25 cellular contexts compared by ENCODE assay signal in genomic region chr16:55179858-55180585, GRCh38.
DNase-seq lines count a peak whose midpoint lies in the region; ATAC-seq, FAIRE-seq and TF ChIP-seq lines count a peak whose summit lies in the region.
"Had no signal": no experiment of that assay in that cellular context is flagged by ENCODE, and none has a peak within 500 bp of the region (broad histone marks: within the 10 kb centered on the region; RNA-seq: fewer than 3 reads in every experiment).

No MANE protein-coding gene starts in this region.

- H3K4me3 ChIP-seq in neural progenitor cell: no peak overlapping the region
- H3K4me3 ChIP-seq: heart left ventricle, pancreas, sigmoid colon, tibial nerve had no signal

- POLR2A ChIA-PET in activated CD4-positive, alpha-beta T cell treated with anti-CD3 and anti-CD28 coated beads for 36 hours (lab: Charles Lee): no interaction called here

- no peak overlapping the region for H3K4me2 ChIP-seq in neural progenitor cell

- TF ChIP-seq CTCF in neural progenitor cell (IDR thresholded peaks at IDR 0.05) (no peak), omental fat pad (IDR thresholded peaks at IDR 0.05) (no peak)

- no peak for FAIRE-seq in GM19239 (lab: Jason Lieb, UNC)
- FAIRE-seq: colon, pancreas had no signal

- H3K36me3 Mint-ChIP-seq in neural progenitor cell: no peaks in the 10 kb centered on the region
- H3K36me3 Mint-ChIP-seq in activated CD4-positive, alpha-beta T cell treated with anti-CD3 and anti-CD28 coated beads for 36 hours (ENCODE audit: low read depth): no peaks in the 10 kb centered on the region
- H3K36me3 Mint-ChIP-seq: naive B cell had no signal

- H3K9me3 ChIP-seq in neural progenitor cell (ENCODE audit: low read depth): no peaks in the 10 kb centered on the region
- H3K9me3 ChIP-seq: pancreas, sigmoid colon had no signal

- peaks cover 36% of the 10 kb centered on the region for H3K4me1 Mint-ChIP-seq in neural progenitor cell
- H3K4me1 Mint-ChIP-seq in activated CD4-positive, alpha-beta T cell treated with anti-CD3 and anti-CD28 coated beads for 36 hours: no peaks in the 10 kb centered on the region
- H3K4me1 Mint-ChIP-seq: naive B cell had no signal

- no peak overlapping the region for H3K27ac ChIP-seq in neural progenitor cell
- H3K27ac ChIP-seq: C4-2B, heart left ventricle, HL-60, pancreas, RWPE1, sigmoid colon, tibial nerve, WERI-Rb-1 had no signal

- H2AFZ ChIP-seq in neural progenitor cell (replicated peaks): no peak overlapping the region

- no peaks in the 10 kb centered on the region for H3K27me3 ChIP-seq in neural progenitor cell
- H3K27me3 ChIP-seq: pancreas, tibial nerve had no signal

- no peaks in the 10 kb centered on the region for H3K36me3 ChIP-seq in neural progenitor cell
- H3K36me3 ChIP-seq: heart left ventricle, pancreas, sigmoid colon, tibial nerve, WERI-Rb-1 had no signal

- no peaks in the 10 kb centered on the region for H3K79me2 ChIP-seq in neural progenitor cell (ENCODE audit: low read depth)

- peaks cover 37% of the 10 kb centered on the region for H3K4me1 ChIP-seq in neural progenitor cell
- H3K4me1 ChIP-seq: heart left ventricle, pancreas, sigmoid colon, tibial nerve had no signal

- peak overlapping the region; percentile 33 for H3K4me3 Mint-ChIP-seq in neural progenitor cell
- H3K4me3 Mint-ChIP-seq in activated CD4-positive, alpha-beta T cell treated with anti-CD3 and anti-CD28 coated beads for 36 hours: no peak overlapping the region
- H3K4me3 Mint-ChIP-seq: naive B cell; stimulated activated naive CD8-positive, alpha-beta T cell treated with anti-CD3 and anti-CD28 coated beads, Interleukin-15, Interleukin-2, amounts not matched to agents 100 ng/mL and 50 ng/mL, for 24 hours had no signal

- DNase-seq in NCI-H1092 treated with DMSO at 0.1 percent for 48 hours (lab: John Stamatoyannopoulos, UW): peak; percentile 93
- peak; percentile 56 for DNase-seq in NCI-H187 treated with DMSO at 0.1 percent for 48 hours (lab: John Stamatoyannopoulos, UW)
- DNase-seq in NCI-H748 treated with DMSO at 0.1 percent for 48 hours (lab: John Stamatoyannopoulos, UW): peak; percentile 18
- DNase-seq in neural progenitor cell (ENCODE audit: low spot score): peak; percentile 54
- no peak for DNase-seq in stimulated activated naive CD4-positive, alpha-beta T cell treated with Interleukin-2 at 50 U/mL for 16 hours (lab: John Stamatoyannopoulos, UW)
- no peak for DNase-seq in activated CD4-positive, alpha-beta T cell treated with anti-CD3 and anti-CD28 coated beads for 36 hours
- DNase-seq in omental fat pad (ENCODE audit: low spot score): no peak
- no peak for DNase-seq in GM19239 (ENCODE audit: insufficient read length, low spot score)
- DNase-seq: activated naive CD4-positive, alpha-beta T cell treated with anti-CD3 and anti-CD28 coated beads, Interleukin-2, amount 50 U/mL, for 16 hours; effector memory CD4-positive, alpha-beta T cell; erythroblast; heart left ventricle; Karpas-422; naive B cell; NCI-H446; pancreas; sigmoid colon; WERI-Rb-1 had no signal

- H3K9ac ChIP-seq in neural progenitor cell: no peak overlapping the region

- H3K27ac Mint-ChIP-seq in neural progenitor cell: no peak overlapping the region
- no peak overlapping the region for H3K27ac Mint-ChIP-seq in activated CD4-positive, alpha-beta T cell treated with anti-CD3 and anti-CD28 coated beads for 36 hours
- H3K27ac Mint-ChIP-seq: naive B cell; stimulated activated naive CD8-positive, alpha-beta T cell treated with anti-CD3 and anti-CD28 coated beads, Interleukin-15, Interleukin-2, amounts not matched to agents 100 ng/mL and 50 ng/mL, for 24 hours had no signal

- H4K20me1 ChIP-seq in neural progenitor cell (ENCODE audit: low read depth): no peaks in the 10 kb centered on the region

- H3F3A ChIP-seq in neural progenitor cell (ENCODE audit: low read depth): peaks cover 4% of the 10 kb centered on the region

- H3K9me3 Mint-ChIP-seq in neural progenitor cell: peaks cover 2% of the 10 kb centered on the region
- no peaks in the 10 kb centered on the region for H3K9me3 Mint-ChIP-seq in activated CD4-positive, alpha-beta T cell treated with anti-CD3 and anti-CD28 coated beads for 36 hours (ENCODE audit: low read depth)
- H3K9me3 Mint-ChIP-seq: stimulated activated naive CD8-positive, alpha-beta T cell treated with anti-CD3 and anti-CD28 coated beads, Interleukin-15, Interleukin-2, amounts not matched to agents 100 ng/mL and 50 ng/mL, for 24 hours had no signal

- CTCF ChIA-PET in activated CD4-positive, alpha-beta T cell treated with anti-CD3 and anti-CD28 coated beads for 36 hours (lab: Charles Lee): no interaction called here

- intact Hi-C loops in activated CD4-positive, alpha-beta T cell treated with anti-CD3 and anti-CD28 coated beads for 36 hours (cut with DNase I, micrococcal nuclease): no loop called here

- ATAC-seq in activated CD4-positive, alpha-beta T cell treated with anti-CD3 and anti-CD28 coated beads for 36 hours: no peak
- ATAC-seq in omental fat pad (ENCODE audit: low FRiP score): no peak
- ATAC-seq: heart left ventricle, pancreas, SK-N-SH treated with all-trans-retinoic acid at 6 μM for 48 hours had no signal

- peaks cover 6% of the 10 kb centered on the region for H3K27me3 Mint-ChIP-seq in neural progenitor cell (ENCODE audit: insufficient read depth, low read depth)
- H3K27me3 Mint-ChIP-seq in activated CD4-positive, alpha-beta T cell treated with anti-CD3 and anti-CD28 coated beads for 36 hours: peaks cover 3% of the 10 kb centered on the region

Comparison
In these comparisons a context has a peak if more than half of its experiments do, and no peak if none do; other contexts are left out.
1. DNase-seq: peak in NCI-H1092 treated with DMSO at 0.1 percent for 48 hours (single experiment), NCI-H187 treated with DMSO at 0.1 percent for 48 hours (single experiment), NCI-H748 treated with DMSO at 0.1 percent for 48 hours (single experiment) and neural progenitor cell (single experiment); none in stimulated activated naive CD4-positive, alpha-beta T cell treated with Interleukin-2 at 50 U/mL for 16 hours (single experiment), activated CD4-positive, alpha-beta T cell treated with anti-CD3 and anti-CD28 coated beads for 36 hours (single experiment), omental fat pad (single experiment) and GM19239 (single experiment).